ENCODE assay signal across 8 cellular contexts in the genomic region with DNA sequence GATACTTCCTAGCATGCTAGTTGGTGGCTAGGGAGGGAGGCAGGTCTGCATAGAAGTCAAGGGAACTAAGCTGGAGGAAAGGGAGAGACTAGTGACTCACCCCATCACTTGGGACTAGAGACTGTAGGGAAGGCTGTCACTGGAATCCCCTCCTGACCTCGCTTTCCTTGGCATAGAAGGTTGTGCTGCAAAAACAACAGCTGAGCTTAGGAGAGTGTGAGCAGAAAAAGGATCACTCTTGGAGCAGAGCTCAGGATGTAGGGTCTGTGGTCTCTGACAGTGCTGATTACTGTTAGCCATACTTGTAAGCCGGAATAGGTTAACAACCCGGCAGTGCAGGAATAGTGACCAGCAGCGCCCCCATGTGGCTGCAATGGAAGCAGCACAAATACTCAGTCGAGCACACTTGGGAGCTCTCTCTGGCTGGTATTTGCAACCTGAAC.
DNase-seq lines count a peak whose midpoint lies in the region; ATAC-seq and TF ChIP-seq lines count a peak whose summit lies in the region.

No MANE protein-coding gene starts in this region.

- H3K9me3 Mint-ChIP-seq in HFFc6, result peaks cover 11% of the 10 kb centered on the region

- H3K4me1 ChIP-seq in left lung, result no peaks in the 10 kb centered on the region

- H3K4me1 Mint-ChIP-seq in HFFc6 (ENCODE audit: low read depth), result peaks cover under 1% of the 10 kb centered on the region; the same call in 1 of the 2 replicates

- ATAC-seq in left lung (peak; percentile 22), GM19328 (IDR thresholded peaks at IDR 0.05; ENCODE audit: unreplicated experiment) (no peak)

- TF ChIP-seq CTCF in C4-2B (conservative IDR thresholded peaks at IDR 0.05) (peak; percentile 59), HFFc6 (IDR thresholded peaks at IDR 0.05) (peak; percentile 80), left lung (IDR thresholded peaks at IDR 0.05) (no peak)

- no peak overlapping the region for H3K4me3 ChIP-seq in left lung

- no peaks in the 10 kb centered on the region for H3K27me3 ChIP-seq in left lung

- H3K27ac ChIP-seq in C4-2B (no peak overlapping the region), left lung (no peak overlapping the region)

- DNase-seq in HFFc6, result no peak
- DNase-seq in activated T-cell treated with anti-CD3 and anti-CD28 coated beads for 4 hours, result peak; percentile 11
- DNase-seq in left lung, result no peak
- DNase-seq in A172 (ENCODE audit: low spot score), result no peak
- DNase-seq in NCI-H187 treated with DMSO at 0.1 percent for 48 hours (lab: John Stamatoyannopoulos, UW), result no peak
- DNase-seq in NCI-H1105 (lab: John Stamatoyannopoulos, UW), result no peak

- H3K36me3 Mint-ChIP-seq in HFFc6 (ENCODE audit: low read depth), result no peaks in the 10 kb centered on the region

- H3K27me3 Mint-ChIP-seq in HFFc6 (ENCODE audit: insufficient read depth), result peaks cover 18% of the 10 kb centered on the region

- intact Hi-C loops in left lung (cut with DNase I), result no loop called here

- H3K27ac Mint-ChIP-seq in HFFc6, result no peak overlapping the region

- peaks cover 0 to 7% of the 10 kb centered on the region in 2 donors for H3K9me3 ChIP-seq in left lung

- no peaks in the 10 kb centered on the region for H3K36me3 ChIP-seq in left lung

- H3K4me3 Mint-ChIP-seq in HFFc6, result no peak overlapping the region

Comparison
In these comparisons a context has a peak if more than half of its experiments do, and no peak if none do; other contexts are left out.
1. CTCF ChIP-seq: peak in C4-2B (single experiment) and HFFc6 (single experiment); none in left lung (0 of 2).